Comparison of ENCODE assay signal across 20 cellular contexts in the genomic region with DNA sequence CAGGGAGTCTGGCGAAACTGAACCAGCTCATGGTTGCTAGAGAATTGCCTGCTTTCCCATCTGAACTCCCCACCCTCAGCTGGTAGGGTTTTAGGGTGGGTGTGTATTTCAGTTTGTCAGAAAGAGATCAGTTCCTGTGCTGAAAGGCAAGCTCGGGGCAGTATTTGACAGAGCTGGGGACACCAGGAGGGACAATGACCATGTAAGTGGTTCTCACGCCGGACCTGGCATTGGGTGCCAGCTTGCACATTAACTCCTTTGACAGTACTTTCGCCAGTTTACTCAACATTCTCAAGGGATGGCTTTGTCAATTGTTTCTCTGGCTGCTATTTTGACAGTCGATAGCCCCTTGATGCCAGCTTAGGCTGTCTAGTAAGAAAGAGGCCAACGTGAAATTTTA.
"Had no signal": no experiment of that assay in that cellular context is flagged by ENCODE, and none has a peak within 500 bp of the region (broad histone marks: within the 10 kb centered on the region; RNA-seq: fewer than 3 reads in every experiment).

No MANE protein-coding gene starts in this region.

- ATAC-seq: heart right ventricle; natural killer cell; pancreas; right lobe of liver; stimulated activated effector memory CD8-positive, alpha-beta T cell treated with anti-CD3 and anti-CD28 coated beads, Interleukin-12 subunit alpha, Interleukin-12 subunit beta, amount 100 ng/mL, for 72 hours had no signal

- H3K27ac ChIP-seq: heart right ventricle, neural progenitor cell, pancreas, prostate gland, right lobe of liver, thoracic aorta, transverse colon had no signal

- H3K36me3 ChIP-seq: heart right ventricle, neural progenitor cell, pancreas, prostate gland, right lobe of liver, thoracic aorta, transverse colon had no signal

- DNase-seq: central memory CD4-positive, alpha-beta T cell; effector CD4-positive, alpha-beta T cell; endodermal cell; foreskin melanocyte; heart right ventricle; immature natural killer cell; natural killer cell; occipital lobe; pancreas; right lobe of liver; stimulated activated CD4-positive, alpha-beta T cell treated with anti-CD3 and anti-CD28 coated beads, Interleukin-4, amount 100 ng/mL, for 1 hour; stimulated activated CD8-positive, alpha-beta memory T cell treated with anti-CD3 and anti-CD28 coated beads, Interleukin-4, amount 100 ng/mL, for 48 hours; transverse colon had no signal

- H2AFZ ChIP-seq: neural progenitor cell had no signal

- H3K9ac ChIP-seq: neural progenitor cell had no signal

- H3K4me1 ChIP-seq: pancreas, prostate gland, right lobe of liver had no signal

- H3K27me3 ChIP-seq: heart right ventricle, neural progenitor cell, pancreas, right lobe of liver, transverse colon had no signal

- H3K9me3 ChIP-seq: heart right ventricle, pancreas, prostate gland, right lobe of liver, thoracic aorta, transverse colon had no signal

- FAIRE-seq: endothelial cell of umbilical vein, keratinocyte, pancreas had no signal

- H3K4me3 ChIP-seq: coronary artery, heart right ventricle, neural progenitor cell, pancreas, prostate gland, right lobe of liver, thoracic aorta, transverse colon had no signal

- H3K4me2 ChIP-seq: neural progenitor cell had no signal
